In genomic region chr2:194602750-194603149, GRCh38 we compare ENCODE assay signal across 20 cellular contexts.
DNase-seq lines count a peak whose midpoint lies in the region; FAIRE-seq lines count a peak whose summit lies in the region.
"Had no signal": no experiment of that assay in that cellular context is flagged by ENCODE, and none has a peak within 500 bp of the region (broad histone marks: within the 10 kb centered on the region; RNA-seq: fewer than 3 reads in every experiment).

No MANE protein-coding gene starts in this region.

- H3K27me3 ChIP-seq in SJCRH30 (no peaks in the 10 kb centered on the region), small intestine (ENCODE audit: control insufficient read depth in 2 of 2, insufficient read depth in 2 of 2, low read length in 2 of 2) (no peaks in the 10 kb centered on the region)
- H3K27me3 ChIP-seq: BE2C, MG63 had no signal

- H3K27ac ChIP-seq in SJCRH30 (no peak overlapping the region), small intestine (ENCODE audit: low read depth in 1 of 2, low read length in 1 of 2) (no peak overlapping the region)
- H3K27ac ChIP-seq: KMS-11 had no signal

- H3K4me1 ChIP-seq in SJCRH30: peaks cover 3% of the 10 kb centered on the region; the same call in 1 of the 2 replicates
- H3K4me1 ChIP-seq in small intestine (ENCODE audit: control insufficient read depth in 2 of 2, insufficient read depth in 1 of 2, low read depth in 1 of 2, low read length in 1 of 2): no peaks in the 10 kb centered on the region
- H3K4me1 ChIP-seq: BE2C had no signal

- DNase-seq in NCI-H82 (lab: John Stamatoyannopoulos, UW): peak; percentile 40
- DNase-seq in NCI-H82 treated with DMSO at 0.1 percent for 48 hours (lab: John Stamatoyannopoulos, UW; ENCODE audit: unreplicated experiment): no peak
- peak; percentile 90 to 93 for DNase-seq in NCI-H526 (lab: John Stamatoyannopoulos, UW)
- peak; percentile 63 to 79 for DNase-seq in SJCRH30
- peak; percentile 1 for DNase-seq in small intestine
- no peak for DNase-seq in activated CD4-positive, alpha-beta T cell treated with anti-CD3 and anti-CD28 coated beads, Interleukin-2, amount 50 U/mL, for 1 hour
- DNase-seq in activated CD4-positive, alpha-beta T cell treated with anti-CD3 and anti-CD28 coated beads, Interleukin-2, amount 50 U/mL, for 48 hours: no peak
- no peak for DNase-seq in HUDEP-2 (lab: John Stamatoyannopoulos, UW; ENCODE audit: unreplicated experiment in 76 of 76)
- DNase-seq: 8988T; BE2C; CD4-positive, alpha-beta T cell; DND-41; MG63; NCI-H1105; NCI-H1930; NCI-H2171; NCI-H446 treated with DMSO at 0.1 percent for 48 hours; T-cell had no signal

- WGBS in small intestine, 3 donors: 52 to 65% (median 54%) methylated on average over 5 of the region's 5 CpGs

- H3K36me3 ChIP-seq in SJCRH30 (no peaks in the 10 kb centered on the region), small intestine (ENCODE audit: control insufficient read depth in 2 of 2, insufficient read depth in 2 of 2, low read length in 2 of 2) (no peaks in the 10 kb centered on the region)
- H3K36me3 ChIP-seq: BE2C, MG63 had no signal

- H3K4me3 ChIP-seq in SJCRH30: no peak overlapping the region
- no peak overlapping the region for H3K4me3 ChIP-seq in small intestine (ENCODE audit: low read depth in 1 of 2, low read length in 2 of 2)
- H3K4me3 ChIP-seq: MG63 had no signal

- FAIRE-seq in small intestine (lab: Jason Lieb, UNC): no peak
- FAIRE-seq: G401.6 had no signal

- H3K9me3 ChIP-seq in SJCRH30 (replicated peaks) (no peaks in the 10 kb centered on the region), small intestine (ENCODE audit: control insufficient read depth, low read depth) (no peaks in the 10 kb centered on the region)
- H3K9me3 ChIP-seq: MG63 had no signal

Comparison
In these comparisons a context has a peak if more than half of its experiments do, and no peak if none do; other contexts are left out.
1. DNase-seq: peak in NCI-H82 (single experiment), NCI-H526 (2 of 2), SJCRH30 (2 of 2) and small intestine (single experiment); none in NCI-H82 treated with DMSO at 0.1 percent for 48 hours (single experiment), activated CD4-positive, alpha-beta T cell treated with anti-CD3 and anti-CD28 coated beads, Interleukin-2, amount 50 U/mL, for 1 hour (single experiment), activated CD4-positive, alpha-beta T cell treated with anti-CD3 and anti-CD28 coated beads, Interleukin-2, amount 50 U/mL, for 48 hours (0 of 2) and HUDEP-2 (0 of 76).